In the genomic region with DNA sequence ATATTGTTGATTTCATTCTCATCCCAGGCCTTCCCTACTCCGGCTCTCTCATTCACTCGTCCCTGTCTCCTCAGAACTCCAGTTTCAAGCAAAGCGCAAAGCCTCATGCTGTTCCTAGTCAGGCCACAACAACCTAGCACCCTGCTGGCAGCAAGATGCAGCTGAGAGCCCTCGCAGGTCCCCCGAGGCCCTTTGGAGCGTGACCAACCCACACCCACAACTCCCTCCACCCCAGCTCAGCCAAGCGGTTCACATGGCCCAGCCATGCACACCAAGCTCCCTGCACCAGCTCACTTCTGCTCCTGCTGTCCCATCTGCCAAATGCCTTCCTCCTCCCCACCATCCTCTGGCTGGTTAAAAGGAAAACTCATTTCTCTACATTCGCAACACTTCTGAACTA, we compare ENCODE assay signal across 22 cellular contexts.
"Had no signal": no experiment of that assay in that cellular context is flagged by ENCODE, and none has a peak within 500 bp of the region (broad histone marks: within the 10 kb centered on the region; RNA-seq: fewer than 3 reads in every experiment).

No MANE protein-coding gene starts in this region.

- H3K27me3 Mint-ChIP-seq: activated CD4-positive, alpha-beta T cell treated with anti-CD3 and anti-CD28 coated beads, Interleukin-2, amount 10 ng/mL, durations not matched to agents 24 days and 14 days; activated CD8-positive, alpha-beta memory T cell treated with anti-CD3 and anti-CD28 coated beads, Interleukin-2, amount 10 ng/mL, durations not matched to agents 7 days and 5 days; activated naive CD8-positive, alpha-beta T cell treated with anti-CD3 and anti-CD28 coated beads, Interleukin-2, amount 50 U/mL, for 24 hours; dendritic cell treated with granulocyte-macrophage colony-stimulating factor and Interleukin-4, amounts not matched to agents 40 ng/mL and 50 ng/mL, for 4 days had no signal

- H3K9me3 ChIP-seq: neutrophil, ovary, prostate gland, upper lobe of left lung had no signal

- H3K4me1 Mint-ChIP-seq: activated CD4-positive, alpha-beta T cell treated with anti-CD3 and anti-CD28 coated beads, Interleukin-2, amount 10 ng/mL, durations not matched to agents 24 days and 14 days; activated CD8-positive, alpha-beta memory T cell treated with anti-CD3 and anti-CD28 coated beads, Interleukin-2, amount 10 ng/mL, durations not matched to agents 7 days and 5 days; activated naive CD8-positive, alpha-beta T cell treated with anti-CD3 and anti-CD28 coated beads, Interleukin-2, amount 50 U/mL, for 24 hours; naive thymus-derived CD8-positive, alpha-beta T cell had no signal

- H3K4me3 Mint-ChIP-seq: activated CD4-positive, alpha-beta T cell treated with anti-CD3 and anti-CD28 coated beads, Interleukin-2, amount 10 ng/mL, durations not matched to agents 24 days and 14 days; activated CD8-positive, alpha-beta memory T cell treated with anti-CD3 and anti-CD28 coated beads, Interleukin-2, amount 10 ng/mL, durations not matched to agents 7 days and 5 days; activated CD8-positive, alpha-beta T cell treated with anti-CD3 and anti-CD28 coated beads for 36 hours; activated naive CD8-positive, alpha-beta T cell treated with anti-CD3 and anti-CD28 coated beads, Interleukin-2, amount 50 U/mL, for 24 hours; activated T-helper 1 cell treated with anti-CD3 and anti-CD28 coated beads, Interleukin-12 subunit alpha, Interleukin-12 subunit beta, Interleukin-2, Interleukin-4 antibody, amounts not matched to agents 30 ng/mL and 10 ng/mL and 1 ng/mL, durations not matched to agents 14 hours and 24 hours and 36 hours; dendritic cell treated with granulocyte-macrophage colony-stimulating factor and Interleukin-4, amounts not matched to agents 40 ng/mL and 50 ng/mL, for 4 days; naive thymus-derived CD8-positive, alpha-beta T cell had no signal

- ATAC-seq: activated CD4-positive, CD25-positive, alpha-beta regulatory T cell treated with anti-CD3 and anti-CD28 coated beads, Interleukin-2, amount 50 U/mL, for 24 hours; activated CD8-positive, alpha-beta memory T cell treated with anti-CD3 and anti-CD28 coated beads, Interleukin-2, amount 10 ng/mL, durations not matched to agents 7 days and 5 days; activated CD8-positive, alpha-beta T cell treated with anti-CD3 and anti-CD28 coated beads for 36 hours; activated naive CD8-positive, alpha-beta T cell treated with anti-CD3 and anti-CD28 coated beads, Interleukin-2, amount 50 U/mL, for 24 hours; naive thymus-derived CD8-positive, alpha-beta T cell had no signal

- H3K27me3 ChIP-seq: neutrophil, ovary, upper lobe of left lung had no signal

- H3K27ac Mint-ChIP-seq: activated CD4-positive, alpha-beta T cell treated with anti-CD3 and anti-CD28 coated beads, Interleukin-2, amount 10 ng/mL, durations not matched to agents 24 days and 14 days; activated CD8-positive, alpha-beta memory T cell treated with anti-CD3 and anti-CD28 coated beads, Interleukin-2, amount 10 ng/mL, durations not matched to agents 7 days and 5 days; activated CD8-positive, alpha-beta T cell treated with anti-CD3 and anti-CD28 coated beads for 36 hours; activated naive CD8-positive, alpha-beta T cell treated with anti-CD3 and anti-CD28 coated beads, Interleukin-2, amount 50 U/mL, for 24 hours; activated T-helper 1 cell treated with anti-CD3 and anti-CD28 coated beads, Interleukin-12 subunit alpha, Interleukin-12 subunit beta, Interleukin-2, Interleukin-4 antibody, amounts not matched to agents 30 ng/mL and 10 ng/mL and 1 ng/mL, durations not matched to agents 14 hours and 24 hours and 36 hours; dendritic cell treated with granulocyte-macrophage colony-stimulating factor and Interleukin-4, amounts not matched to agents 40 ng/mL and 50 ng/mL, for 4 days; naive thymus-derived CD8-positive, alpha-beta T cell had no signal

- H3K9me3 Mint-ChIP-seq: activated CD4-positive, alpha-beta T cell treated with anti-CD3 and anti-CD28 coated beads, Interleukin-2, amount 10 ng/mL, durations not matched to agents 24 days and 14 days; activated CD8-positive, alpha-beta T cell treated with anti-CD3 and anti-CD28 coated beads for 36 hours; activated naive CD8-positive, alpha-beta T cell treated with anti-CD3 and anti-CD28 coated beads, Interleukin-2, amount 50 U/mL, for 24 hours; activated T-helper 1 cell treated with anti-CD3 and anti-CD28 coated beads, Interleukin-12 subunit alpha, Interleukin-12 subunit beta, Interleukin-2, Interleukin-4 antibody, amounts not matched to agents 30 ng/mL and 10 ng/mL and 1 ng/mL, durations not matched to agents 14 hours and 24 hours and 36 hours; dendritic cell treated with granulocyte-macrophage colony-stimulating factor and Interleukin-4, amounts not matched to agents 40 ng/mL and 50 ng/mL, for 4 days had no signal

- H3K27ac ChIP-seq: left ventricle myocardium inferior, neutrophil, ovary, prostate gland, spleen, upper lobe of left lung had no signal

- H3K4me1 ChIP-seq: left ventricle myocardium inferior, prostate gland, spleen had no signal

- H3K36me3 Mint-ChIP-seq: activated CD8-positive, alpha-beta memory T cell treated with anti-CD3 and anti-CD28 coated beads, Interleukin-2, amount 10 ng/mL, durations not matched to agents 7 days and 5 days; naive thymus-derived CD8-positive, alpha-beta T cell had no signal

- DNase-seq: activated CD4-positive, alpha-beta T cell treated with anti-CD3 and anti-CD28 coated beads, Interleukin-2, amount 10 ng/mL, durations not matched to agents 24 days and 14 days; activated CD8-positive, alpha-beta memory T cell treated with anti-CD3 and anti-CD28 coated beads, Interleukin-2, amount 10 ng/mL, durations not matched to agents 7 days and 5 days; activated CD8-positive, alpha-beta T cell treated with anti-CD3 and anti-CD28 coated beads for 36 hours; activated gamma-delta T cell; activated naive CD4-positive, alpha-beta T cell treated with anti-CD3 and anti-CD28 coated beads, Interleukin-2, amount 50 U/mL, for 16 hours; activated naive CD8-positive, alpha-beta T cell treated with anti-CD3 and anti-CD28 coated beads, Interleukin-2, amount 50 U/mL, for 24 hours; activated T-cell treated with anti-CD3 and anti-CD28 coated beads for 4 hours; effector CD8-positive, alpha-beta T cell; erythroblast; foreskin fibroblast; left ventricle myocardium inferior; naive thymus-derived CD8-positive, alpha-beta T cell; ovary; spleen; stimulated activated CD4-positive, alpha-beta T cell treated with anti-CD3 and anti-CD28 coated beads, Interleukin-4, amount 100 ng/mL, for 1 hour; stimulated activated naive CD4-positive, alpha-beta T cell treated with Interleukin-2 at 50 U/mL for 16 hours had no signal

- H3K36me3 ChIP-seq: left ventricle myocardium inferior, neutrophil, ovary, prostate gland, spleen, upper lobe of left lung had no signal

- H3K4me3 ChIP-seq: left ventricle myocardium inferior, ovary, prostate gland, spleen, upper lobe of left lung had no signal
